2 cellular contexts compared by ENCODE assay signal in genomic region chr21:31354604-31355443, GRCh38.
TF ChIP-seq lines count a peak whose summit lies in the region.

No MANE protein-coding gene starts in this region.

TF ChIP-seq in HCT116, 20 proteins besides CTCF, POLR2A, EP300 and RAD21 (continued from another document):
- TF ChIP-seq ZBTB33 (IDR thresholded peaks at IDR 0.05; ENCODE audit: extremely low read depth, insufficient replicate concordance, low read length): no peak
- no peak for TF ChIP-seq FOSL1 (IDR thresholded peaks at IDR 0.05; ENCODE audit: low read depth)
- TF ChIP-seq EZH2phosphoT487 (IDR thresholded peaks at IDR 0.05; ENCODE audit: borderline replicate concordance): no peak
- TF ChIP-seq, protein P1, sequence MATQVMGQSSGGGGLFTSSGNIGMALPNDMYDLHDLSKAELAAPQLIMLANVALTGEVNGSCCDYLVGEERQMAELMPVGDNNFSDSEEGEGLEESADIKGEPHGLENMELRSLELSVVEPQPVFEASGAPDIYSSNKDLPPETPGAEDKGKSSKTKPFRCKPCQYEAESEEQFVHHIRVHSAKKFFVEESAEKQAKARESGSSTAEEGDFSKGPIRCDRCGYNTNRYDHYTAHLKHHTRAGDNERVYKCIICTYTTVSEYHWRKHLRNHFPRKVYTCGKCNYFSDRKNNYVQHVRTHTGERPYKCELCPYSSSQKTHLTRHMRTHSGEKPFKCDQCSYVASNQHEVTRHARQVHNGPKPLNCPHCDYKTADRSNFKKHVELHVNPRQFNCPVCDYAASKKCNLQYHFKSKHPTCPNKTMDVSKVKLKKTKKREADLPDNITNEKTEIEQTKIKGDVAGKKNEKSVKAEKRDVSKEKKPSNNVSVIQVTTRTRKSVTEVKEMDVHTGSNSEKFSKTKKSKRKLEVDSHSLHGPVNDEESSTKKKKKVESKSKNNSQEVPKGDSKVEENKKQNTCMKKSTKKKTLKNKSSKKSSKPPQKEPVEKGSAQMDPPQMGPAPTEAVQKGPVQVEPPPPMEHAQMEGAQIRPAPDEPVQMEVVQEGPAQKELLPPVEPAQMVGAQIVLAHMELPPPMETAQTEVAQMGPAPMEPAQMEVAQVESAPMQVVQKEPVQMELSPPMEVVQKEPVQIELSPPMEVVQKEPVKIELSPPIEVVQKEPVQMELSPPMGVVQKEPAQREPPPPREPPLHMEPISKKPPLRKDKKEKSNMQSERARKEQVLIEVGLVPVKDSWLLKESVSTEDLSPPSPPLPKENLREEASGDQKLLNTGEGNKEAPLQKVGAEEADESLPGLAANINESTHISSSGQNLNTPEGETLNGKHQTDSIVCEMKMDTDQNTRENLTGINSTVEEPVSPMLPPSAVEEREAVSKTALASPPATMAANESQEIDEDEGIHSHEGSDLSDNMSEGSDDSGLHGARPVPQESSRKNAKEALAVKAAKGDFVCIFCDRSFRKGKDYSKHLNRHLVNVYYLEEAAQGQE (IDR thresholded peaks at IDR 0.05; ENCODE audit: low read depth): no peak
- no peak for TF ChIP-seq EZH2 (IDR thresholded peaks at IDR 0.05)
- TF ChIP-seq EGR1 (IDR thresholded peaks at IDR 0.05; ENCODE audit: low read depth): no peak
- TF ChIP-seq, protein P2, sequence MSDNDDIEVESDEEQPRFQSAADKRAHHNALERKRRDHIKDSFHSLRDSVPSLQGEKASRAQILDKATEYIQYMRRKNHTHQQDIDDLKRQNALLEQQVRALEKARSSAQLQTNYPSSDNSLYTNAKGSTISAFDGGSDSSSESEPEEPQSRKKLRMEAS (IDR thresholded peaks at IDR 0.05): no peak
- no peak for TF ChIP-seq ZNF274 (IDR thresholded peaks at IDR 0.05; ENCODE audit: low read depth, low read length)
- no peak for TF ChIP-seq ELF1 (IDR thresholded peaks at IDR 0.05; ENCODE audit: borderline replicate concordance, low read depth)
- no peak for TF ChIP-seq CEBPB (IDR thresholded peaks at IDR 0.05; ENCODE audit: low read depth)
- TF ChIP-seq POLR2AphosphoS5 (IDR thresholded peaks at IDR 0.05; ENCODE audit: low read depth, low read length): peak; percentile 37
- peak; percentile 97 for TF ChIP-seq TCF7L2 (IDR thresholded peaks at IDR 0.05; ENCODE audit: borderline replicate concordance, extremely low read depth, insufficient read depth, insufficient read length)

TF ChIP-seq in GM12878, 131 proteins besides CTCF, POLR2A, EP300 and RAD21 (continued from another document):
- no peak for TF ChIP-seq ZBTB11 (CRISPR knock-in tag; IDR thresholded peaks at IDR 0.05)
- TF ChIP-seq BHLHE40 (IDR thresholded peaks at IDR 0.05; ENCODE audit: borderline replicate concordance in 1 of 2, low read depth in 2 of 2, low read length in 1 of 2): peak; percentile 9 to 39; a peak in 2 of 4 replicates
- TF ChIP-seq FOS (IDR thresholded peaks at IDR 0.05; ENCODE audit: borderline replicate concordance, extremely low read depth, insufficient read length): no peak
- peak; percentile 59; the same call in 1 of the 2 replicates for TF ChIP-seq ZNF384 (IDR thresholded peaks at IDR 0.05; ENCODE audit: borderline replicate concordance, low read depth, low read length)
- TF ChIP-seq IKZF2 (IDR thresholded peaks at IDR 0.05): peak; percentile 68 to 79
- peak; percentile 81 for TF ChIP-seq IKZF1 (conservative IDR thresholded peaks at IDR 0.05)
- no peak for TF ChIP-seq RB1 (IDR thresholded peaks at IDR 0.05; ENCODE audit: borderline replicate concordance)
- 0 out of 2 replicates have a peak, but pooled peaks have one; percentile 3 for TF ChIP-seq TCF12 (IDR thresholded peaks at IDR 0.05; ENCODE audit: low read depth, low read length)
- TF ChIP-seq FOXK2 (IDR thresholded peaks at IDR 0.05): no peak
- 0 out of 2 replicates have a peak, but pooled peaks have one; percentile 5 for TF ChIP-seq JUND (IDR thresholded peaks at IDR 0.05; ENCODE audit: low read depth, low read length)
- no peak for TF ChIP-seq ZNF24 (IDR thresholded peaks at IDR 0.05)
- TF ChIP-seq SMARCA5 (IDR thresholded peaks at IDR 0.05): no peak
- no peak for TF ChIP-seq MLLT1 (IDR thresholded peaks at IDR 0.05)
- peak; percentile 59; the same call in 1 of the 2 replicates for TF ChIP-seq PAX5 (IDR thresholded peaks at IDR 0.05; ENCODE audit: borderline replicate concordance, low read depth, low read length)
